ENCODE assay signal across 1 cellular context in the genomic region with DNA sequence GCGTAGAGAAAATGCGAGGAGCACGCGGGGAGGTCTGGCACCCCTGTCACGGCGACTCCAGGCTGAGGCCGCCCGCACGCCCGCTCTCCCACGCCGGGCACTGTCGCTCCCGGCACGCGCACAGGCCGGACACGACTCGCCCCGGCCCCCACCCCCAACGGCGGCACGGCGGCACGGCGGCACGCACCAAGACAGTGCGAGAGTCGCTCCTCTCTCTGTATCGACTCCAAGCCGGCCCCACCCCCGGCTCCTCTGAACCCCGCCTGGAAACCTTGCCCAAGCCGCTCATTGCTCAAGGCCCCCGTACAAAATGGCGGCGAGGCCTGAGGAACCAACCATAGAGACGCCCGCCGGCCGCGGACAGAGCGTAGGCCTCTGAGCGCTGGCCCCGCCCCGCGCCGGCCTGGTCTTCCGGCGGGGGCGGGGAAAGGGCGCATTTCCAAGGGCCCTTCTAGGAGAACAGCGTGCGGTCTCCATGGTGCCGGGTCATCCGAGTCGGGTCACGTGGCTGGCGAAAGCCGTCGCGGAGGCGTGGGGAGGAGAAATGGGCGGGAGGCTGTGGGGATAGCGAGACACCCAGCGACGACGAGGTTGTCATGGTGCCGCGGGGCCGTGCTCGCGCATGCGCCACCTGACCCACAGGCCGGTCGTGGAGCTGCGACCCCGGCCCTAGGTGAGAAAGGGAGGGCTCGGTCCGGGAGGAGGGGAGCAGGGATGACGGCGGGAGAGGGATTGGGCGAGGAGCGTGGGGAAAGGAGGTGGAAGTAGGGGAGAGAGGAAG.
TF ChIP-seq lines count a peak whose summit lies in the region.

A gene with protein sequence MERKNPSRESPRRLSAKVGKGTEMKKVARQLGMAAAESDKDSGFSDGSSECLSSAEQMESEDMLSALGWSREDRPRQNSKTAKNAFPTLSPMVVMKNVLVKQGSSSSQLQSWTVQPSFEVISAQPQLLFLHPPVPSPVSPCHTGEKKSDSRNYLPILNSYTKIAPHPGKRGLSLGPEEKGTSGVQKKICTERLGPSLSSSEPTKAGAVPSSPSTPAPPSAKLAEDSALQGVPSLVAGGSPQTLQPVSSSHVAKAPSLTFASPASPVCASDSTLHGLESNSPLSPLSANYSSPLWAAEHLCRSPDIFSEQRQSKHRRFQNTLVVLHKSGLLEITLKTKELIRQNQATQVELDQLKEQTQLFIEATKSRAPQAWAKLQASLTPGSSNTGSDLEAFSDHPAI (plus strand): TSS at position 570 of the 781 bp plus-strand sequence. CDS start 7,451 bp downstream, outside the sequence.

TF ChIP-seq in K562, 482 proteins besides CTCF, POLR2A, EP300 and RAD21 (continued from another document and continues in another):
- TF ChIP-seq, protein P1, sequence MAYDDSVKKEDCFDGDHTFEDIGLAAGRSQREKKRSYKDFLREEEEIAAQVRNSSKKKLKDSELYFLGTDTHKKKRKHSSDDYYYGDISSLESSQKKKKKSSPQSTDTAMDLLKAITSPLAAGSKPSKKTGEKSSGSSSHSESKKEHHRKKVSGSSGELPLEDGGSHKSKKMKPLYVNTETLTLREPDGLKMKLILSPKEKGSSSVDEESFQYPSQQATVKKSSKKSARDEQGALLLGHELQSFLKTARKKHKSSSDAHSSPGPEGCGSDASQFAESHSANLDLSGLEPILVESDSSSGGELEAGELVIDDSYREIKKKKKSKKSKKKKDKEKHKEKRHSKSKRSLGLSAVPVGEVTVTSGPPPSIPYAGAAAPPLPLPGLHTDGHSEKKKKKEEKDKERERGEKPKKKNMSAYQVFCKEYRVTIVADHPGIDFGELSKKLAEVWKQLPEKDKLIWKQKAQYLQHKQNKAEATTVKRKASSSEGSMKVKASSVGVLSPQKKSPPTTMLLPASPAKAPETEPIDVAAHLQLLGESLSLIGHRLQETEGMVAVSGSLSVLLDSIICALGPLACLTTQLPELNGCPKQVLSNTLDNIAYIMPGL (CRISPR knock-in tag; IDR thresholded peaks at IDR 0.05): peak; percentile 72
- TF ChIP-seq, protein P2, sequence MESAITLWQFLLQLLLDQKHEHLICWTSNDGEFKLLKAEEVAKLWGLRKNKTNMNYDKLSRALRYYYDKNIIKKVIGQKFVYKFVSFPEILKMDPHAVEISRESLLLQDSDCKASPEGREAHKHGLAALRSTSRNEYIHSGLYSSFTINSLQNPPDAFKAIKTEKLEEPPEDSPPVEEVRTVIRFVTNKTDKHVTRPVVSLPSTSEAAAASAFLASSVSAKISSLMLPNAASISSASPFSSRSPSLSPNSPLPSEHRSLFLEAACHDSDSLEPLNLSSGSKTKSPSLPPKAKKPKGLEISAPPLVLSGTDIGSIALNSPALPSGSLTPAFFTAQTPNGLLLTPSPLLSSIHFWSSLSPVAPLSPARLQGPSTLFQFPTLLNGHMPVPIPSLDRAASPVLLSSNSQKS (CRISPR knock-in tag; IDR thresholded peaks at IDR 0.05): no peak
- TF ChIP-seq HLTF (IDR thresholded peaks at IDR 0.05) (no peak), HNRNPL (IDR thresholded peaks at IDR 0.05; ENCODE audit: low read depth, low read length) (peak; percentile 36; the same call in 1 of the 2 replicates), GATAD2B (IDR thresholded peaks at IDR 0.05; ENCODE audit: borderline replicate concordance) (0 out of 2 replicates have a peak, but pooled peaks have one; percentile 61), TEAD1 (CRISPR knock-in tag; IDR thresholded peaks at IDR 0.05) (peak in 1 of 2 experiments; percentile 84; a peak in 1 of 4 replicates), U2AF1 (optimal IDR thresholded peaks at IDR 0.05; ENCODE audit: low read depth, low read length) (peak; percentile 92), FOXP1 (CRISPR knock-in tag; IDR thresholded peaks at IDR 0.05) (peak; percentile 85; the same call in 1 of the 2 replicates), RBFOX2 (IDR thresholded peaks at IDR 0.05; ENCODE audit: low read depth, low read length) (peak; percentile 91), POLR2B (IDR thresholded peaks at IDR 0.05; ENCODE audit: low read depth, partially characterized antibody) (peak; percentile 71), CTBP1 (IDR thresholded peaks at IDR 0.05; ENCODE audit: borderline replicate concordance) (peak; percentile 53), NR3C1 (CRISPR knock-in tag; IDR thresholded peaks at IDR 0.05) (no peak), SAFB (IDR thresholded peaks at IDR 0.05; ENCODE audit: borderline replicate concordance, low read depth, low read length) (0 out of 2 replicates have a peak, but pooled peaks have one; percentile 45), NR2C1 (IDR thresholded peaks at IDR 0.05) (peak; percentile 67; the same call in 1 of the 2 replicates), NR2C1 (tag; IDR thresholded peaks at IDR 0.05) (no peak), CAMTA2 (CRISPR knock-in tag; conservative IDR thresholded peaks at IDR 0.05) (no peak), CSDE1 (IDR thresholded peaks at IDR 0.05) (peak in 1 of 2 experiments; percentile 77; a peak in 2 of 4 replicates), CXXC5 (CRISPR knock-in tag; IDR thresholded peaks at IDR 0.05) (peak; percentile 93), NEUROD1 (IDR thresholded peaks at IDR 0.05; ENCODE audit: borderline replicate concordance, low read depth, low read length, partially characterized antibody) (peak; percentile 23), HDAC1 (IDR thresholded peaks at IDR 0.05) (peak in 1 of 2 experiments; percentile 86; a peak in 2 of 4 replicates), ZNF232 (CRISPR knock-in tag; IDR thresholded peaks at IDR 0.05) (no peak), RBM34 (IDR thresholded peaks at IDR 0.05; ENCODE audit: borderline replicate concordance, insufficient read depth, low read length) (no peak), PHF20 (IDR thresholded peaks at IDR 0.05; ENCODE audit: partially characterized antibody) (peak; percentile 47), CEBPB (tag; IDR thresholded peaks at IDR 0.05) (peak; percentile 95), ZNF316 (IDR thresholded peaks at IDR 0.05) (peak; percentile 25; the same call in 1 of the 2 replicates), LARP7 (IDR thresholded peaks at IDR 0.05) (peak; percentile 92; the same call in 1 of the 2 replicates), CBX5 (IDR thresholded peaks at IDR 0.05; ENCODE audit: borderline replicate concordance, low read depth) (no peak), ATF7 (IDR thresholded peaks at IDR 0.05) (peak; percentile 77), KDM5B (IDR thresholded peaks at IDR 0.05; ENCODE audit: insufficient replicate concordance, low read depth, low read length) (peak; percentile 59), BRD9 (IDR thresholded peaks at IDR 0.05; ENCODE audit: low read depth, partially characterized antibody) (no peak), ATF1 (CRISPR knock-in tag; IDR thresholded peaks at IDR 0.05) (no peak), ATF1 (tag; IDR thresholded peaks at IDR 0.05) (peak; percentile 77)
- TF ChIP-seq, protein P3, sequence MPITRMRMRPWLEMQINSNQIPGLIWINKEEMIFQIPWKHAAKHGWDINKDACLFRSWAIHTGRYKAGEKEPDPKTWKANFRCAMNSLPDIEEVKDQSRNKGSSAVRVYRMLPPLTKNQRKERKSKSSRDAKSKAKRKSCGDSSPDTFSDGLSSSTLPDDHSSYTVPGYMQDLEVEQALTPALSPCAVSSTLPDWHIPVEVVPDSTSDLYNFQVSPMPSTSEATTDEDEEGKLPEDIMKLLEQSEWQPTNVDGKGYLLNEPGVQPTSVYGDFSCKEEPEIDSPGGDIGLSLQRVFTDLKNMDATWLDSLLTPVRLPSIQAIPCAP (CRISPR knock-in tag; IDR thresholded peaks at IDR 0.05; ENCODE audit: borderline replicate concordance): no peak
- TF ChIP-seq, protein P4, sequence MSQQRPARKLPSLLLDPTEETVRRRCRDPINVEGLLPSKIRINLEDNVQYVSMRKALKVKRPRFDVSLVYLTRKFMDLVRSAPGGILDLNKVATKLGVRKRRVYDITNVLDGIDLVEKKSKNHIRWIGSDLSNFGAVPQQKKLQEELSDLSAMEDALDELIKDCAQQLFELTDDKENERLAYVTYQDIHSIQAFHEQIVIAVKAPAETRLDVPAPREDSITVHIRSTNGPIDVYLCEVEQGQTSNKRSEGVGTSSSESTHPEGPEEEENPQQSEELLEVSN (IDR thresholded peaks at IDR 0.05; ENCODE audit: borderline replicate concordance in 1 of 2, extremely low read depth in 1 of 2, insufficient read depth in 1 of 2, insufficient read length in 1 of 2, low read depth in 1 of 2, low read length in 1 of 2, poor library complexity in 1 of 2, severe bottlenecking in 1 of 2): peak; percentile 92 to 94
- TF ChIP-seq, protein P5, sequence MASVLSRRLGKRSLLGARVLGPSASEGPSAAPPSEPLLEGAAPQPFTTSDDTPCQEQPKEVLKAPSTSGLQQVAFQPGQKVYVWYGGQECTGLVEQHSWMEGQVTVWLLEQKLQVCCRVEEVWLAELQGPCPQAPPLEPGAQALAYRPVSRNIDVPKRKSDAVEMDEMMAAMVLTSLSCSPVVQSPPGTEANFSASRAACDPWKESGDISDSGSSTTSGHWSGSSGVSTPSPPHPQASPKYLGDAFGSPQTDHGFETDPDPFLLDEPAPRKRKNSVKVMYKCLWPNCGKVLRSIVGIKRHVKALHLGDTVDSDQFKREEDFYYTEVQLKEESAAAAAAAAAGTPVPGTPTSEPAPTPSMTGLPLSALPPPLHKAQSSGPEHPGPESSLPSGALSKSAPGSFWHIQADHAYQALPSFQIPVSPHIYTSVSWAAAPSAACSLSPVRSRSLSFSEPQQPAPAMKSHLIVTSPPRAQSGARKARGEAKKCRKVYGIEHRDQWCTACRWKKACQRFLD (CRISPR knock-in tag; IDR thresholded peaks at IDR 0.05): no peak
- TF ChIP-seq, protein P6, sequence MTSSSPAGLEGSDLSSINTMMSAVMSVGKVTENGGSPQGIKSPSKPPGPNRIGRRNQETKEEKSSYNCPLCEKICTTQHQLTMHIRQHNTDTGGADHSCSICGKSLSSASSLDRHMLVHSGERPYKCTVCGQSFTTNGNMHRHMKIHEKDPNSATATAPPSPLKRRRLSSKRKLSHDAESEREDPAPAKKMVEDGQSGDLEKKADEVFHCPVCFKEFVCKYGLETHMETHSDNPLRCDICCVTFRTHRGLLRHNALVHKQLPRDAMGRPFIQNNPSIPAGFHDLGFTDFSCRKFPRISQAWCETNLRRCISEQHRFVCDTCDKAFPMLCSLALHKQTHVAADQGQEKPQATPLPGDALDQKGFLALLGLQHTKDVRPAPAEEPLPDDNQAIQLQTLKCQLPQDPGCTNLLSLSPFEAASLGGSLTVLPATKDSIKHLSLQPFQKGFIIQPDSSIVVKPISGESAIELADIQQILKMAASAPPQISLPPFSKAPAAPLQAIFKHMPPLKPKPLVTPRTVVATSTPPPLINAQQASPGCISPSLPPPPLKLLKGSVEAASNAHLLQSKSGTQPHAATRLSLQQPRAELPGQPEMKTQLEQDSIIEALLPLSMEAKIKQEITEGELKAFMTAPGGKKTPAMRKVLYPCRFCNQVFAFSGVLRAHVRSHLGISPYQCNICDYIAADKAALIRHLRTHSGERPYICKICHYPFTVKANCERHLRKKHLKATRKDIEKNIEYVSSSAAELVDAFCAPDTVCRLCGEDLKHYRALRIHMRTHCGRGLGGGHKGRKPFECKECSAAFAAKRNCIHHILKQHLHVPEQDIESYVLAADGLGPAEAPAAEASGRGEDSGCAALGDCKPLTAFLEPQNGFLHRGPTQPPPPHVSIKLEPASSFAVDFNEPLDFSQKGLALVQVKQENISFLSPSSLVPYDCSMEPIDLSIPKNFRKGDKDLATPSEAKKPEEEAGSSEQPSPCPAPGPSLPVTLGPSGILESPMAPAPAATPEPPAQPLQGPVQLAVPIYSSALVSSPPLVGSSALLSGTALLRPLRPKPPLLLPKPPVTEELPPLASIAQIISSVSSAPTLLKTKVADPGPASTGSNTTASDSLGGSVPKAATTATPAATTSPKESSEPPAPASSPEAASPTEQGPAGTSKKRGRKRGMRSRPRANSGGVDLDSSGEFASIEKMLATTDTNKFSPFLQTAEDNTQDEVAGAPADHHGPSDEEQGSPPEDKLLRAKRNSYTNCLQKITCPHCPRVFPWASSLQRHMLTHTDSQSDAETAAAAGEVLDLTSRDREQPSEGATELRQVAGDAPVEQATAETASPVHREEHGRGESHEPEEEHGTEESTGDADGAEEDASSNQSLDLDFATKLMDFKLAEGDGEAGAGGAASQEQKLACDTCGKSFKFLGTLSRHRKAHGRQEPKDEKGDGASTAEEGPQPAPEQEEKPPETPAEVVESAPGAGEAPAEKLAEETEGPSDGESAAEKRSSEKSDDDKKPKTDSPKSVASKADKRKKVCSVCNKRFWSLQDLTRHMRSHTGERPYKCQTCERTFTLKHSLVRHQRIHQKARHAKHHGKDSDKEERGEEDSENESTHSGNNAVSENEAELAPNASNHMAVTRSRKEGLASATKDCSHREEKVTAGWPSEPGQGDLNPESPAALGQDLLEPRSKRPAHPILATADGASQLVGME (CRISPR knock-in tag; IDR thresholded peaks at IDR 0.05): no peak
- TF ChIP-seq, protein P7, sequence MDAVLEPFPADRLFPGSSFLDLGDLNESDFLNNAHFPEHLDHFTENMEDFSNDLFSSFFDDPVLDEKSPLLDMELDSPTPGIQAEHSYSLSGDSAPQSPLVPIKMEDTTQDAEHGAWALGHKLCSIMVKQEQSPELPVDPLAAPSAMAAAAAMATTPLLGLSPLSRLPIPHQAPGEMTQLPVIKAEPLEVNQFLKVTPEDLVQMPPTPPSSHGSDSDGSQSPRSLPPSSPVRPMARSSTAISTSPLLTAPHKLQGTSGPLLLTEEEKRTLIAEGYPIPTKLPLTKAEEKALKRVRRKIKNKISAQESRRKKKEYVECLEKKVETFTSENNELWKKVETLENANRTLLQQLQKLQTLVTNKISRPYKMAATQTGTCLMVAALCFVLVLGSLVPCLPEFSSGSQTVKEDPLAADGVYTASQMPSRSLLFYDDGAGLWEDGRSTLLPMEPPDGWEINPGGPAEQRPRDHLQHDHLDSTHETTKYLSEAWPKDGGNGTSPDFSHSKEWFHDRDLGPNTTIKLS (IDR thresholded peaks at IDR 0.05; ENCODE audit: borderline replicate concordance, low read depth): peak; percentile 88
- TF ChIP-seq, protein P8, sequence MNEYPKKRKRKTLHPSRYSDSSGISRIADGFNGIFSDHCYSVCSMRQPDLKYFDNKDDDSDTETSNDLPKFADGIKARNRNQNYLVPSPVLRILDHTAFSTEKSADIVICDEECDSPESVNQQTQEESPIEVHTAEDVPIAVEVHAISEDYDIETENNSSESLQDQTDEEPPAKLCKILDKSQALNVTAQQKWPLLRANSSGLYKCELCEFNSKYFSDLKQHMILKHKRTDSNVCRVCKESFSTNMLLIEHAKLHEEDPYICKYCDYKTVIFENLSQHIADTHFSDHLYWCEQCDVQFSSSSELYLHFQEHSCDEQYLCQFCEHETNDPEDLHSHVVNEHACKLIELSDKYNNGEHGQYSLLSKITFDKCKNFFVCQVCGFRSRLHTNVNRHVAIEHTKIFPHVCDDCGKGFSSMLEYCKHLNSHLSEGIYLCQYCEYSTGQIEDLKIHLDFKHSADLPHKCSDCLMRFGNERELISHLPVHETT (CRISPR knock-in tag; conservative IDR thresholded peaks at IDR 0.05 in 1 of 2, IDR thresholded peaks at IDR 0.05 in 1 of 2): peak in 1 of 2 experiments; percentile 95; a peak in 2 of 4 replicates
- TF ChIP-seq, protein P9, sequence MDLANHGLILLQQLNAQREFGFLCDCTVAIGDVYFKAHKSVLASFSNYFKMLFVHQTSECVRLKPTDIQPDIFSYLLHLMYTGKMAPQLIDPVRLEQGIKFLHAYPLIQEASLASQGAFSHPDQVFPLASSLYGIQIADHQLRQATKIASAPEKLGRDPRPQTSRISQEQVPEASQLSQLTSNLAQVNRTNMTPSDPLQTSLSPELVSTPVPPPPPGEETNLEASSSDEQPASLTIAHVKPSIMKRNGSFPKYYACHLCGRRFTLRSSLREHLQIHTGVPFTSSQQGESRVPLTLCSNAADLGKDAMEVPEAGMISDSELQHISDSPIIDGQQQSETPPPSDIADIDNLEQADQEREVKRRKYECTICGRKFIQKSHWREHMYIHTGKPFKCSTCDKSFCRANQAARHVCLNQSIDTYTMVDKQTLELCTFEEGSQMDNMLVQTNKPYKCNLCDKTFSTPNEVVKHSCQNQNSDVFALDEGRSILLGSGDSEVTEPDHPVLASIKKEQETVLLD (IDR thresholded peaks at IDR 0.05): peak; percentile 96
